ENCODE assay signal across 11 cellular contexts in genomic region chr9:134307223-134307600, GRCh38.
"Had no signal": no experiment of that assay in that cellular context is flagged by ENCODE, and none has a peak within 500 bp of the region (broad histone marks: within the 10 kb centered on the region; RNA-seq: fewer than 3 reads in every experiment).

No MANE protein-coding gene starts in this region.

- H3K27me3 ChIP-seq: gastroesophageal sphincter, heart right ventricle had no signal

- H3K27ac ChIP-seq: gastroesophageal sphincter, heart right ventricle, parathyroid adenoma, SK-N-MC had no signal

- H2AFZ ChIP-seq: parathyroid adenoma had no signal

- H3K4me3 Mint-ChIP-seq: neural crest cell had no signal

- H3K9ac ChIP-seq: parathyroid adenoma had no signal

- H3K4me1 ChIP-seq: gastroesophageal sphincter, heart right ventricle, parathyroid adenoma had no signal

- DNase-seq: activated CD4-positive, CD25-positive, alpha-beta regulatory T cell treated with anti-CD3 and anti-CD28 coated beads, Interleukin-2, amount 50 U/mL, for 72 hours; activated naive CD4-positive, alpha-beta T cell treated with Interleukin-2 at 50 U/mL for 16 hours; cerebellar nuclear complex had no signal

- FAIRE-seq: endometrium, islet of Langerhans, urothelium cell line had no signal

- H3K4me3 ChIP-seq: gastroesophageal sphincter, heart right ventricle, SK-N-MC had no signal

- ATAC-seq: gastroesophageal sphincter had no signal

- H3K36me3 ChIP-seq: gastroesophageal sphincter, heart right ventricle had no signal
